In the genomic region with DNA sequence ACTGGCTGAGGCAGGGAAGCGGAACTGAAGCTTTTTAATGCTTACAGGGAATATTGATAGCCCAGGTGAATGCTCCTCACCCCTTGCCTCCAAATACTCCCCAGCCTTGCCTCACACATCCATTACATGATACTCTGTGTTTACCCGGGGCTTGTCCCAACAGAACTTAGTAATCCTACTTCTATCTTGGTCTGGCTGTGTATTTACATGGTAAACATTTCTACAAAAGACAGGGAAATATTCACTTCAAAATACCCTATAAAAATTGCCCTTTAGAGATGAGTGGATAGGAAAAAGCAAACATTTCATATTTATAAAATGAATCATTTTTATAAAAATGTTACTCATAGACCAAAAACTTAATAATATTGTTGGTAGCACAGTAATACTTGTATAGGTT, we compare ENCODE assay signal across 14 cellular contexts.
"Had no signal": no experiment of that assay in that cellular context is flagged by ENCODE, and none has a peak within 500 bp of the region (broad histone marks: within the 10 kb centered on the region; RNA-seq: fewer than 3 reads in every experiment).

No MANE protein-coding gene starts in this region.

- H3K36me3 ChIP-seq: gastrocnemius medialis, heart left ventricle, right lobe of liver, suprapubic skin had no signal

- ATAC-seq: activated CD4-positive, alpha-beta T cell treated with anti-CD3 and anti-CD28 coated beads for 36 hours; activated CD8-positive, alpha-beta memory T cell treated with anti-CD3 and anti-CD28 coated beads, Interleukin-2, amount 10 ng/mL, durations not matched to agents 7 days and 5 days; gastrocnemius medialis; heart left ventricle had no signal

- H3K4me1 ChIP-seq: gastrocnemius medialis, right lobe of liver had no signal

- DNase-seq: activated CD4-positive, alpha-beta memory T cell treated with anti-CD3 and anti-CD28 coated beads for 36 hours; activated CD4-positive, alpha-beta T cell treated with anti-CD3 and anti-CD28 coated beads for 36 hours; activated CD8-positive, alpha-beta memory T cell treated with anti-CD3 and anti-CD28 coated beads, Interleukin-2, amount 10 ng/mL, durations not matched to agents 7 days and 5 days; activated naive CD4-positive, alpha-beta T cell treated with anti-CD3 and anti-CD28 coated beads for 36 hours; activated T-cell treated with anti-CD3 and anti-CD28 coated beads, Interleukin-2, amount 50 U/mL, for 1 hour; erythroblast; gastrocnemius medialis; heart left ventricle; right lobe of liver; stimulated activated CD4-positive, alpha-beta T cell treated with anti-CD3 and anti-CD28 coated beads, Interleukin-4, amount 100 ng/mL, for 4 hours; stimulated activated CD8-positive, alpha-beta memory T cell treated with anti-CD3 and anti-CD28 coated beads, Interleukin-4, amount 100 ng/mL, for 48 hours; stimulated activated naive CD4-positive, alpha-beta T cell treated with Interleukin-2 at 50 U/mL for 16 hours had no signal

- H3K27me3 ChIP-seq: gastrocnemius medialis, right lobe of liver, suprapubic skin had no signal

- H3K27ac ChIP-seq: gastrocnemius medialis, heart left ventricle, right lobe of liver, suprapubic skin had no signal

- H3K9me3 ChIP-seq: gastrocnemius medialis, right lobe of liver, suprapubic skin had no signal

- H3K4me3 ChIP-seq: gastrocnemius medialis, heart left ventricle, right lobe of liver, smooth muscle cell, suprapubic skin had no signal

- H3K4me2 ChIP-seq: smooth muscle cell had no signal
